Comparison of ENCODE assay signal across 8 cellular contexts in the genomic region with DNA sequence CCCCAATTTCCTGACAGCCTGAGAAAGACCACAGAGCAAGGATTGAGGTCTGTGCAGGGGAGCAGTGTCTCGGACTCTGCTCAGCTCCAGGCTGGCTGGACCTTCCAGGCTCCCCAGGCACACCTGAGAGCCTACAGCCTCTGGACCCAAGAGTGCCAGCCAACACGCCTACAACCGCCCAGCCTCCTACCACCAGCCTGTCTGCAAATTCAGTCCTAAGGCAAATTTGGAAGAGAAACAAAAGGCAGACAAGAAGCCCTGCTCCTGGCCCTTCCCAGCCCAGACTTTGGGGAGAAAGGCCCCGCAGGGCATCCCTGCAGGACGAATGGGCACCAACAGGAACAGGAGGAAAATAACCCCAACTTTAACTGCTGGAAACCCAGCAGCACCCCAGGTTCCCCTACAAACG. TPM values are rescaled to one million over a fixed set of nuclear protein-coding genes. Genes with fewer than 3 reads are reported as not detected.
DNase-seq lines count a peak whose midpoint lies in the region; ATAC-seq and TF ChIP-seq lines count a peak whose summit lies in the region.

No MANE protein-coding gene starts in this region.

- 24 to 41% (median 26%) methylated on average over 4 to 6 of the region's 6 CpGs for WGBS in stomach, 5 donors

- ATAC-seq in GM21737 (IDR thresholded peaks at IDR 0.05; ENCODE audit: unreplicated experiment) (no peak), HG02798 (IDR thresholded peaks at IDR 0.05; ENCODE audit: poor library complexity, unreplicated experiment) (no peak)

- H3K9me3 ChIP-seq in stomach: no peaks in the 10 kb centered on the region

- H3K27ac Mint-ChIP-seq in activated naive CD8-positive, alpha-beta T cell treated with anti-CD3 and anti-CD28 coated beads for 36 hours: no peak overlapping the region
- peak overlapping the region in 3 of 6 donors; percentile 56 to 83 (median 83) for H3K27ac Mint-ChIP-seq in immature natural killer cell

- peak; percentile 35 for DNase-seq in DMS79 treated with DMSO at 0.1 percent for 48 hours (lab: John Stamatoyannopoulos, UW)
- DNase-seq in DMS79 (lab: John Stamatoyannopoulos, UW): no peak
- DNase-seq in activated naive CD8-positive, alpha-beta T cell treated with anti-CD3 and anti-CD28 coated beads for 36 hours: no peak
- no peak for DNase-seq in immature natural killer cell
- peak; percentile 25 for DNase-seq in stomach
- no peak for DNase-seq in anterior cingulate cortex (lab: John Stamatoyannopoulos, UW)

- H3K27me3 Mint-ChIP-seq in activated naive CD8-positive, alpha-beta T cell treated with anti-CD3 and anti-CD28 coated beads for 36 hours: peaks cover 4% of the 10 kb centered on the region
- H3K27me3 Mint-ChIP-seq in immature natural killer cell (ENCODE audit: low read depth in 3 of 3): peaks cover 6 to 8% (median 7%) of the 10 kb centered on the region in 3 donors

- H3K4me1 Mint-ChIP-seq in activated naive CD8-positive, alpha-beta T cell treated with anti-CD3 and anti-CD28 coated beads for 36 hours: peaks cover 45% of the 10 kb centered on the region
- H3K4me1 Mint-ChIP-seq in immature natural killer cell: peaks cover 52 to 59% of the 10 kb centered on the region in 2 donors

- H3K36me3 ChIP-seq in stomach: peaks cover 0 to 8% (median 0%) of the 10 kb centered on the region in 4 donors

- H3K36me3 Mint-ChIP-seq in activated naive CD8-positive, alpha-beta T cell treated with anti-CD3 and anti-CD28 coated beads for 36 hours: peaks cover 15% of the 10 kb centered on the region
- no peaks in the 10 kb centered on the region for H3K36me3 Mint-ChIP-seq in immature natural killer cell

- peaks cover 0 to 4% (median 0%) of the 10 kb centered on the region in 3 donors for H3K27me3 ChIP-seq in stomach

- TF ChIP-seq EP300 in stomach (IDR thresholded peaks at IDR 0.05): no peak

- TF ChIP-seq CTCF in stomach (IDR thresholded peaks at IDR 0.05): no peak

- H3K4me3 ChIP-seq in stomach: peak overlapping the region; percentile 65 to 86 (median 75)

- H3K4me3 Mint-ChIP-seq in activated naive CD8-positive, alpha-beta T cell treated with anti-CD3 and anti-CD28 coated beads for 36 hours: peak overlapping the region; percentile 86
- peak overlapping the region; percentile 81 to 90 (median 89) for H3K4me3 Mint-ChIP-seq in immature natural killer cell

- TF ChIP-seq POLR2A in stomach (IDR thresholded peaks at IDR 0.05): no peak

- peaks cover 42 to 72% (median 65%) of the 10 kb centered on the region in 4 donors for H3K4me1 ChIP-seq in stomach

- peak overlapping the region in 3 of 5 donors; percentile 43 to 71 (median 49) for H3K27ac ChIP-seq in stomach

- H3K9me3 Mint-ChIP-seq in activated naive CD8-positive, alpha-beta T cell treated with anti-CD3 and anti-CD28 coated beads for 36 hours: no peaks in the 10 kb centered on the region
- no peaks in the 10 kb centered on the region for H3K9me3 Mint-ChIP-seq in immature natural killer cell

- intact Hi-C loops in stomach (cut with DNase I; ENCODE audit: low total_unique reads): no loop called here

RNA-seq across cellular contexts. Expression of a gene that starts 1.9 kb away (rescaled TPM):
- total RNA-seq in activated naive CD8-positive, alpha-beta T cell treated with anti-CD3 and anti-CD28 coated beads for 36 hours: 10 to 100 TPM; 16.1 to 17.4 TPM
- polyA plus RNA-seq in immature natural killer cell (1 to 10 TPM; 5.1 to 6.6 (median 6.0) TPM), stomach (10 to 100 TPM in 2 of 3 donors, 1 to 10 TPM in 1; 5.8 to 15.2 (median 10.5) TPM)
- total RNA-seq in stomach: 100 to 1,000 TPM in 1 of 5 donors, 10 to 100 TPM in 2, 1 to 10 TPM in 2; 2.9 to 178 (median 20.7) TPM

Comparison
In these comparisons a context has a peak if more than half of its experiments do, and no peak if none do; other contexts are left out.
1. DNase-seq: peak in DMS79 treated with DMSO at 0.1 percent for 48 hours (single experiment) and stomach (single experiment); none in DMS79 (single experiment), activated naive CD8-positive, alpha-beta T cell treated with anti-CD3 and anti-CD28 coated beads for 36 hours (single experiment), immature natural killer cell (0 of 3) and anterior cingulate cortex (0 of 58).